In genomic region chr2:104848526-104848925, GRCh38 we compare ENCODE assay signal across 18 cellular contexts. TPM values are rescaled to one million over a fixed set of nuclear protein-coding genes. Genes with fewer than 3 reads are reported as not detected.
A peak's percentile ranks its signal among the peaks of the same experiment; 100 is the strongest.
DNase-seq lines count a peak whose midpoint lies in the region; ATAC-seq and TF ChIP-seq lines count a peak whose summit lies in the region.
"Had no signal": no experiment of that assay in that cellular context is flagged by ENCODE, and none has a peak within 500 bp of the region (broad histone marks: within the 10 kb centered on the region; RNA-seq: fewer than 3 reads in every experiment).

No MANE protein-coding gene starts in this region.

- peak overlapping the region; percentile 2 to 81 (median 27) for H3K27ac Mint-ChIP-seq in IgD-negative memory B cell

- no peak overlapping the region for H3K4me3 ChIP-seq in epithelial cell of esophagus (ENCODE audit: low read length)
- H3K4me3 ChIP-seq: hepatocyte, ovary, thoracic aorta had no signal

- peaks cover 11 to 39% (median 17%) of the 10 kb centered on the region in 3 donors for H3K4me1 Mint-ChIP-seq in IgD-negative memory B cell
- H3K4me1 Mint-ChIP-seq in activated T-cell treated with anti-CD3 and anti-CD28 coated beads, Interleukin-2, amount 50 U/mL, for 4 hours (ENCODE audit: low read depth) = peaks cover 22% of the 10 kb centered on the region

- DNase-seq in epithelial cell of esophagus (ENCODE audit: low read depth) (peak; percentile 9), pons (ENCODE audit: low spot score) (peak; percentile 62), NCI-H1092 (lab: John Stamatoyannopoulos, UW) (no peak), NCI-H524 treated with DMSO at 0.1 percent for 48 hours (lab: John Stamatoyannopoulos, UW) (no peak)
- no peak for DNase-seq in activated T-cell treated with anti-CD3 and anti-CD28 coated beads, Interleukin-2, amount 50 U/mL, for 4 hours
- DNase-seq: effector memory CD4-positive, alpha-beta T cell; NCI-H1436 treated with DMSO at 0.1 percent for 48 hours; NCI-H345; ovary; stimulated activated CD4-positive, alpha-beta T cell treated with anti-CD3 and anti-CD28 coated beads, Interleukin-2, amount 100 ng/mL, for 48 hours had no signal

- peaks cover 2 to 9% (median 2%) of the 10 kb centered on the region in 3 donors for H3K9me3 Mint-ChIP-seq in IgD-negative memory B cell
- H3K9me3 Mint-ChIP-seq in activated T-cell treated with anti-CD3 and anti-CD28 coated beads, Interleukin-2, amount 50 U/mL, for 4 hours = no peaks in the 10 kb centered on the region

- peaks cover 74% of the 10 kb centered on the region for H3K27me3 Mint-ChIP-seq in IgD-negative memory B cell
- peaks cover 85% of the 10 kb centered on the region for H3K27me3 Mint-ChIP-seq in activated T-cell treated with anti-CD3 and anti-CD28 coated beads, Interleukin-2, amount 50 U/mL, for 4 hours (ENCODE audit: low read depth)

- H3K36me3 Mint-ChIP-seq in IgD-negative memory B cell = peaks cover 3% of the 10 kb centered on the region
- H3K36me3 Mint-ChIP-seq in activated T-cell treated with anti-CD3 and anti-CD28 coated beads, Interleukin-2, amount 50 U/mL, for 4 hours (ENCODE audit: insufficient read depth) = no peaks in the 10 kb centered on the region

- TF ChIP-seq CTCF in epithelial cell of esophagus (IDR thresholded peaks at IDR 0.05; ENCODE audit: insufficient read depth, low read depth, low read length, missing control alignments) = no peak

- H3K4me3 Mint-ChIP-seq in IgD-negative memory B cell = peak overlapping the region in 1 of 4 donors; percentile 74
- no peak overlapping the region for H3K4me3 Mint-ChIP-seq in activated T-cell treated with anti-CD3 and anti-CD28 coated beads, Interleukin-2, amount 50 U/mL, for 4 hours

- ATAC-seq in GM18870 (IDR thresholded peaks at IDR 0.05; ENCODE audit: unreplicated experiment) = peak; percentile 76
- ATAC-seq in activated T-cell treated with anti-CD3 and anti-CD28 coated beads, Interleukin-2, amount 50 U/mL, for 4 hours = no peak
- no peak for ATAC-seq in HG03139 (IDR thresholded peaks at IDR 0.05; ENCODE audit: unreplicated experiment)
- ATAC-seq: left lobe of liver had no signal

RNA-seq across cellular contexts. Expression of gene POU3F3, which starts 5.4 kb away (rescaled TPM):
- not detected for polyA plus RNA-seq in IgD-negative memory B cell
- total RNA-seq in activated T-cell treated with anti-CD3 and anti-CD28 coated beads, Interleukin-2, amount 50 U/mL, for 4 hours = not detected
- total RNA-seq: hepatocyte; left lobe of liver; mucosa of gallbladder; T-helper 2 cell treated with Interferon-gamma antibody and Interleukin-4, amounts not matched to agents 100 ng/mL and 5 ng/mL, for 36 hours had no signal
- polyA plus RNA-seq: hepatocyte, ovary had no signal

Comparison
In these comparisons a context has a peak if more than half of its experiments do, and no peak if none do; other contexts are left out.
1. DNase-seq: peak in epithelial cell of esophagus (single experiment) and pons (single experiment); none in NCI-H1092 (single experiment), NCI-H524 treated with DMSO at 0.1 percent for 48 hours (single experiment) and activated T-cell treated with anti-CD3 and anti-CD28 coated beads, Interleukin-2, amount 50 U/mL, for 4 hours (single experiment).